In the genomic region with DNA sequence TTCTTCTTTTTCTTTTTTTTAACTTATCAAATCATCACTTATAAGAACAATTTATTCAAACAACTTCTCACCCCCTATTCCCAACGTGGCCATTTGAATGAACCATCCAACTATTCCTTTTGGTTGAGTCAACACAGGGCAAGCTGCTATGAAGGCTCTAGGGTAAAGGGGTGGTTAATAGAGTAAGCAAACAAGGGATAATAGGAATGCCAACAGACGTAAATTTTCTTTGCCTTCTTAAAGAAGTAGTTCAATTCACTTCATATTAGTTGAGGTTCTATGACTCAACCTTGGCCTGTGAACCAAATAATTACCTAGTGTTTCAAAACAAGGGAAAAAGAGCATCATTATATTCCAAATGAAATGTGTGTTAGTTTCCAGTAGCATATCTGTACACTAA, we compare ENCODE assay signal across 23 cellular contexts.
DNase-seq lines count a peak whose midpoint lies in the region; TF ChIP-seq lines count a peak whose summit lies in the region.
"Had no signal": no experiment of that assay in that cellular context is flagged by ENCODE, and none has a peak within 500 bp of the region (broad histone marks: within the 10 kb centered on the region; RNA-seq: fewer than 3 reads in every experiment).

No MANE protein-coding gene starts in this region.

- H3K4me1 ChIP-seq in trophoblast cell (ENCODE audit: control insufficient read depth in 1 of 2, insufficient read depth in 2 of 2, low read length in 2 of 2) = no peaks in the 10 kb centered on the region
- H3K4me1 ChIP-seq: BE2C, BLaER1 had no signal

- H3K4me3 ChIP-seq in astrocyte of the spinal cord (ENCODE audit: low read depth, low read length) (no peak overlapping the region), trophoblast cell (ENCODE audit: low read depth, low read length) (no peak overlapping the region)
- H3K4me3 ChIP-seq: BLaER1, GM12878 had no signal

- no peak overlapping the region for H3K9ac ChIP-seq in trophoblast cell (ENCODE audit: low read length)
- H3K9ac ChIP-seq: BLaER1 had no signal

- no peak overlapping the region for H2AK5ac ChIP-seq in trophoblast cell (ENCODE audit: low read length)

- WGBS in trophoblast cell (ENCODE audit: extremely low coverage, insufficient coverage, insufficient read length) = 100% methylated on average over 1 of the region's 2 CpGs

- H3K14ac ChIP-seq in trophoblast cell (ENCODE audit: low read length) = no peak overlapping the region

- no peak overlapping the region for H3K23ac ChIP-seq in trophoblast cell (ENCODE audit: low read length)

- no peak overlapping the region for H2BK12ac ChIP-seq in trophoblast cell (ENCODE audit: low read length)

- H2AFZ ChIP-seq in trophoblast cell (ENCODE audit: insufficient read depth, low read length, poor library complexity) = no peak overlapping the region

- H4K12ac ChIP-seq in trophoblast cell (ENCODE audit: low read depth, low read length) = no peak overlapping the region

- no peaks in the 10 kb centered on the region for H3K27me3 ChIP-seq in trophoblast cell (ENCODE audit: insufficient read depth, low read length)
- H3K27me3 ChIP-seq: BE2C, BLaER1 had no signal

- H3K4me2 ChIP-seq in trophoblast cell (ENCODE audit: low read length) = no peak overlapping the region
- H3K4me2 ChIP-seq: BLaER1 had no signal

- no peak overlapping the region for H3K27ac ChIP-seq in trophoblast cell (ENCODE audit: low read depth, low read length)
- H3K27ac ChIP-seq: BLaER1 had no signal

- no peak overlapping the region for H2BK120ac ChIP-seq in trophoblast cell (ENCODE audit: insufficient read depth, low read length, poor library complexity)

- no peak overlapping the region for H3K4ac ChIP-seq in trophoblast cell (ENCODE audit: low read depth, low read length)

- no peaks in the 10 kb centered on the region for H3K9me3 ChIP-seq in trophoblast cell (ENCODE audit: insufficient read depth, low read depth, low read length)
- H3K9me3 ChIP-seq: BE2C, BLaER1 had no signal

- no peaks in the 10 kb centered on the region for H3K79me2 ChIP-seq in trophoblast cell (ENCODE audit: control insufficient read depth, insufficient read depth, low read length, poor library complexity)

- H4K91ac ChIP-seq in trophoblast cell (ENCODE audit: low read depth, low read length) = no peak overlapping the region

- DNase-seq in COLO829 (ENCODE audit: low spot score) (peak; percentile 40), M059J (ENCODE audit: low read depth) (peak; percentile 69), astrocyte of the spinal cord (ENCODE audit: low read depth, low spot score) (peak; percentile 3), trophoblast cell (no peak), GM20000 (ENCODE audit: low spot score) (no peak)
- DNase-seq in stimulated activated CD4-positive, alpha-beta T cell treated with anti-CD3 and anti-CD28 coated beads, Interleukin-2, amount 100 ng/mL, for 48 hours = no peak
- DNase-seq: 8988T; ACHN; BE2C; C1 segment of cervical spinal cord; CD4-positive, alpha-beta memory T cell; CD4-positive, CD25-positive, alpha-beta regulatory T cell; CD8-positive, alpha-beta memory T cell; COR-L47; DMS 273 treated with DMSO at 0.1 percent for 48 hours; DMS153; DMS53; DMS79; DND-41; EL; GDM1 had no signal

- H3K79me1 ChIP-seq in trophoblast cell (ENCODE audit: low read length) = no peaks in the 10 kb centered on the region

- no peak overlapping the region for H3K18ac ChIP-seq in trophoblast cell (ENCODE audit: low read length)

- no peak overlapping the region for H2BK5ac ChIP-seq in trophoblast cell (ENCODE audit: low read depth, low read length, poor library complexity)

- TF ChIP-seq CTCF in astrocyte of the spinal cord (IDR thresholded peaks at IDR 0.05; ENCODE audit: low read depth, low read length) (no peak), GM20000 (IDR thresholded peaks at IDR 0.05; ENCODE audit: extremely low read depth, missing control alignments) (no peak)

- no peak overlapping the region for H4K8ac ChIP-seq in trophoblast cell (ENCODE audit: low read depth, low read length)

- in situ Hi-C loops in astrocyte of the spinal cord (cut with HindIII; ENCODE audit: low sequenced_read_pairs) = no loop called here

- no peaks in the 10 kb centered on the region for H3K36me3 ChIP-seq in trophoblast cell (ENCODE audit: control insufficient read depth in 1 of 2, insufficient read depth in 2 of 2, low read length in 2 of 2)
- H3K36me3 ChIP-seq: BE2C, BLaER1 had no signal

Comparison
In these comparisons a context has a peak if more than half of its experiments do, and no peak if none do; other contexts are left out.
1. DNase-seq: peak in COLO829 (single experiment), M059J (single experiment) and astrocyte of the spinal cord (single experiment); none in trophoblast cell (0 of 2), GM20000 (single experiment) and stimulated activated CD4-positive, alpha-beta T cell treated with anti-CD3 and anti-CD28 coated beads, Interleukin-2, amount 100 ng/mL, for 48 hours (0 of 2).